Comparison of ENCODE assay signal across 12 cellular contexts in the genomic region with DNA sequence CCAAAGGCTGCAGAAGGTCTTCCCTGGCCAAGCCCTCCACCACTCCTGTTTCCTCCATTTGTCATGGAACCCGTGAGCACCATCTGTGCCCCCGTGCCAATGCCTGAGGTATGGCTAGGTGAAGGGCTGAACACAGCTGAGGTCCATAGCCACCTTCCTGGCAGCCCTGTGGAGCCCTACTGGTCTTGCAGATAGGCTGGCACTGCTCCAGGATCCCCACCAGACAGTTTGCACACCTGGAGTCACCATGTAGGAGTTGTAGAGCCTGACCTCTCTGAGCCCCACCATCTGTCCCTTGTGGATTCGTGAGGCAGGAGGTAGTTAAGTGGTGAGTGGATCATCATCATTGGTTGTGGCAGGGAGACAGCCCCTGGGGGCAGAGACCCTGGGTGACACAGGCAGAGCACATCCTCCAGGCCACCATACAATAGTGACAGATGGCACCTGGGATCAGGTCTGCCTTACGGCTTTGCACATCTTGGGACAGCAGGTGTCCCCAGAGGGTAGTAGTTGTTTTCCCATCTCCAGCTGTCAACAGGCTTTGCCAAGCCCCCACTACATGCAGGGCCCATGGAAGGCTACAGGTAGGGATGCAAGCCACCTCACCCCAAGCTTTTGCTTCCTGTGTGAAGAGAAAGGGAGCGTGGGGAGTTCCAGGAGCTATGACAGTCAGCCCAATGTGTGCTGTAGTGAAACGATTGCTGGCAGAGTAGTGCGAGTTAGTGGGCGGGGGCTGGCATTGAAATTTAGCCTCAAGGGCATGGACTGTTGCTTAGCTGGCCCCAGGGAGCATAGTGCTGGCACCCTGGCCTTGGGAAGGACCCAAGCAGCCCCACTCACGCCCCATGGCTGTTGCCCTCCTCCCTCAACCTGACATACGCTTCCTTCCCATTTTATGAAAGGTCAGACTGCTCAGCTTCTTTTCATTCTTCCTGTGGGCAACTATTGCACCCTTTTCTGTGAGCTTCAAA. TPM values are rescaled to one million over a fixed set of nuclear protein-coding genes. Genes with fewer than 3 reads are reported as not detected.
DNase-seq lines count a peak whose midpoint lies in the region; ATAC-seq and TF ChIP-seq lines count a peak whose summit lies in the region.
"Had no signal": no experiment of that assay in that cellular context is flagged by ENCODE, and none has a peak within 500 bp of the region (broad histone marks: within the 10 kb centered on the region; RNA-seq: fewer than 3 reads in every experiment).

No MANE protein-coding gene starts in this region.

- DNase-seq in DMS53 (lab: John Stamatoyannopoulos, UW), result peak; percentile 68
- no peak for DNase-seq in DMS53 treated with DMSO at 0.1 percent for 48 hours (lab: John Stamatoyannopoulos, UW; ENCODE audit: unreplicated experiment)
- peak; percentile 32 for DNase-seq in H7
- DNase-seq in NCI-H774 (lab: John Stamatoyannopoulos, UW), result peak; percentile 62
- peak; percentile 52 for DNase-seq in lower lobe of right lung
- no peak for DNase-seq in stimulated activated CD4-positive, alpha-beta T cell treated with anti-CD3 and anti-CD28 coated beads, Interleukin-2, amount 100 ng/mL, for 24 hours
- DNase-seq: 8988T, dermis blood vessel endothelial cell, PC-9 had no signal

- H3K4me1 ChIP-seq in lower lobe of right lung, result peaks cover 13% of the 10 kb centered on the region

- H3K27me3 ChIP-seq in H7 (ENCODE audit: control insufficient read depth, insufficient read depth, low read length), result no peaks in the 10 kb centered on the region
- H3K27me3 ChIP-seq in lower lobe of right lung (ENCODE audit: low read depth), result no peaks in the 10 kb centered on the region
- H3K27me3 ChIP-seq: tibial nerve had no signal

- no peak for ATAC-seq in lower lobe of right lung
- ATAC-seq in GM18520 (IDR thresholded peaks at IDR 0.05; ENCODE audit: unreplicated experiment), result no peak
- no peak for ATAC-seq in GM21423 (IDR thresholded peaks at IDR 0.05; ENCODE audit: unreplicated experiment)

- no peaks in the 10 kb centered on the region for H3K9me3 ChIP-seq in lower lobe of right lung
- H3K9me3 ChIP-seq: tibial nerve had no signal

- H3K4me3 ChIP-seq in H7 (ENCODE audit: insufficient read depth, low read depth, low read length), result no peak overlapping the region
- no peak overlapping the region for H3K4me3 ChIP-seq in lower lobe of right lung
- H3K4me3 ChIP-seq: PC-9, tibial nerve had no signal

- peak overlapping the region; percentile 6 for H3K27ac ChIP-seq in lower lobe of right lung
- H3K27ac ChIP-seq: PC-9, tibial nerve had no signal

- TF ChIP-seq CTCF in lower lobe of right lung (IDR thresholded peaks at IDR 0.05), result no peak

- H3K36me3 ChIP-seq in H7 (replicated peaks; ENCODE audit: control insufficient read depth, insufficient read depth, low read length) (peaks cover 1% of the 10 kb centered on the region), lower lobe of right lung (peaks cover 34% of the 10 kb centered on the region)

- intact Hi-C loops in lower lobe of right lung (cut with DNase I), result no loop called here

RNA-seq across cellular contexts. Expression of a gene that starts 52.4 kb away (rescaled TPM):
- 0.83 and 1.3 TPM in 2 replicates for total RNA-seq in H7 (2014; rRNA removed; shearing (Covaris generic))
- total RNA-seq in lower lobe of right lung, result 200 TPM

Comparison
In these comparisons a context has a peak if more than half of its experiments do, and no peak if none do; other contexts are left out.
1. DNase-seq: peak in DMS53 (single experiment), H7 (single experiment), NCI-H774 (single experiment) and lower lobe of right lung (single experiment); none in DMS53 treated with DMSO at 0.1 percent for 48 hours (single experiment) and stimulated activated CD4-positive, alpha-beta T cell treated with anti-CD3 and anti-CD28 coated beads, Interleukin-2, amount 100 ng/mL, for 24 hours (0 of 2).
2. RNA of a gene that starts 52.4 kb away (total RNA-seq): 200 TPM in lower lobe of right lung (single experiment); 0.83 to 1.3 TPM in H7; every median in the first group is over 10 times any median in the second.